ENCODE assay signal across 16 cellular contexts in genomic region chr7:65463184-65463583, GRCh38.
DNase-seq lines count a peak whose midpoint lies in the region; ATAC-seq and TF ChIP-seq lines count a peak whose summit lies in the region.
"Had no signal": no experiment of that assay in that cellular context is flagged by ENCODE, and none has a peak within 500 bp of the region (broad histone marks: within the 10 kb centered on the region; RNA-seq: fewer than 3 reads in every experiment).

No MANE protein-coding gene starts in this region.

- H3K27ac Mint-ChIP-seq in activated CD4-positive, alpha-beta memory T cell treated with anti-CD3 and anti-CD28 coated beads, Interleukin-2, amount 10 ng/mL, durations not matched to agents 7 days and 5 days = peak overlapping the region; percentile 55
- no peak overlapping the region for H3K27ac Mint-ChIP-seq in activated CD4-positive, alpha-beta memory T cell treated with anti-CD3 and anti-CD28 coated beads for 36 hours
- H3K27ac Mint-ChIP-seq in effector memory CD8-positive, alpha-beta T cell = peak overlapping the region; percentile 21 to 62

- intact Hi-C loops in activated CD4-positive, alpha-beta memory T cell treated with anti-CD3 and anti-CD28 coated beads for 36 hours (cut with micrococcal nuclease) = no loop called here

- H3K9me3 ChIP-seq in osteoblast (ENCODE audit: low read depth, low read length) = no peaks in the 10 kb centered on the region

- peak overlapping the region; percentile 51 for H2AFZ ChIP-seq in osteoblast (ENCODE audit: low read length)

- H3K9me3 Mint-ChIP-seq in activated CD4-positive, alpha-beta memory T cell treated with anti-CD3 and anti-CD28 coated beads, Interleukin-2, amount 10 ng/mL, durations not matched to agents 7 days and 5 days = peaks cover 12% of the 10 kb centered on the region
- peaks cover 8% of the 10 kb centered on the region for H3K9me3 Mint-ChIP-seq in activated CD4-positive, alpha-beta memory T cell treated with anti-CD3 and anti-CD28 coated beads for 36 hours
- peaks cover 4 to 11% of the 10 kb centered on the region in 2 donors for H3K9me3 Mint-ChIP-seq in effector memory CD8-positive, alpha-beta T cell

- POLR2A ChIA-PET in activated CD4-positive, alpha-beta memory T cell treated with anti-CD3 and anti-CD28 coated beads, Interleukin-2, amount 10 ng/mL, durations not matched to agents 7 days and 5 days (lab: Charles Lee) = no interaction called here
- POLR2A ChIA-PET in activated CD4-positive, alpha-beta memory T cell treated with anti-CD3 and anti-CD28 coated beads for 36 hours (lab: Charles Lee) = no interaction called here

- no peaks in the 10 kb centered on the region for H3K79me2 ChIP-seq in osteoblast (ENCODE audit: insufficient read depth, low read length)

- H3K4me1 Mint-ChIP-seq in activated CD4-positive, alpha-beta memory T cell treated with anti-CD3 and anti-CD28 coated beads, Interleukin-2, amount 10 ng/mL, durations not matched to agents 7 days and 5 days = peaks cover 8% of the 10 kb centered on the region
- H3K4me1 Mint-ChIP-seq in activated CD4-positive, alpha-beta memory T cell treated with anti-CD3 and anti-CD28 coated beads for 36 hours (ENCODE audit: low read depth) = peaks cover 2% of the 10 kb centered on the region
- H3K4me1 Mint-ChIP-seq in effector memory CD8-positive, alpha-beta T cell (ENCODE audit: low read depth in 2 of 2) = peaks cover 10 to 12% of the 10 kb centered on the region in 2 donors

- no peak for DNase-seq in activated CD4-positive, alpha-beta memory T cell treated with anti-CD3 and anti-CD28 coated beads, Interleukin-2, amount 10 ng/mL, durations not matched to agents 7 days and 5 days
- no peak for DNase-seq in activated CD4-positive, alpha-beta memory T cell treated with anti-CD3 and anti-CD28 coated beads for 36 hours
- DNase-seq in NCI-H226 (peak; percentile 34), osteoblast (ENCODE audit: insufficient read length, low spot score, missing footprints) (no peak), occipital lobe (lab: John Stamatoyannopoulos, UW) (no peak)
- no peak for DNase-seq in effector memory CD8-positive, alpha-beta T cell
- no peak for DNase-seq in activated naive CD4-positive, alpha-beta T cell treated with Interleukin-2 at 50 U/mL for 16 hours
- DNase-seq: H7, NCI-H1417, NCI-H187 treated with DMSO at 0.1 percent for 48 hours, NCI-H2171, NCI-H774 had no signal

- CTCF ChIA-PET in activated CD4-positive, alpha-beta memory T cell treated with anti-CD3 and anti-CD28 coated beads, Interleukin-2, amount 10 ng/mL, durations not matched to agents 7 days and 5 days (lab: Charles Lee) = no interaction called here
- CTCF ChIA-PET in activated CD4-positive, alpha-beta memory T cell treated with anti-CD3 and anti-CD28 coated beads for 36 hours (lab: Charles Lee) = no interaction called here

- H3K27me3 ChIP-seq in osteoblast (ENCODE audit: insufficient read depth, low read length) = no peaks in the 10 kb centered on the region

- H4K20me1 ChIP-seq in osteoblast (ENCODE audit: insufficient read depth, low read length) = no peaks in the 10 kb centered on the region

- TF ChIP-seq CTCF in osteoblast (IDR thresholded peaks at IDR 0.05; ENCODE audit: extremely low read depth, low read depth, low read length) = no peak

- no peaks in the 10 kb centered on the region for H3K36me3 ChIP-seq in osteoblast (ENCODE audit: insufficient read depth, low read length)

- H3K4me1 ChIP-seq in osteoblast (ENCODE audit: insufficient read depth, low read length) = no peaks in the 10 kb centered on the region

- H3K36me3 Mint-ChIP-seq in activated CD4-positive, alpha-beta memory T cell treated with anti-CD3 and anti-CD28 coated beads, Interleukin-2, amount 10 ng/mL, durations not matched to agents 7 days and 5 days (ENCODE audit: low read depth) = peaks cover 8% of the 10 kb centered on the region
- no peaks in the 10 kb centered on the region for H3K36me3 Mint-ChIP-seq in activated CD4-positive, alpha-beta memory T cell treated with anti-CD3 and anti-CD28 coated beads for 36 hours
- H3K36me3 Mint-ChIP-seq in effector memory CD8-positive, alpha-beta T cell (ENCODE audit: insufficient read depth) = no peaks in the 10 kb centered on the region

- no peak overlapping the region for H3K4me3 Mint-ChIP-seq in activated CD4-positive, alpha-beta memory T cell treated with anti-CD3 and anti-CD28 coated beads, Interleukin-2, amount 10 ng/mL, durations not matched to agents 7 days and 5 days
- no peak overlapping the region for H3K4me3 Mint-ChIP-seq in activated CD4-positive, alpha-beta memory T cell treated with anti-CD3 and anti-CD28 coated beads for 36 hours
- H3K4me3 Mint-ChIP-seq in effector memory CD8-positive, alpha-beta T cell = no peak overlapping the region

- peaks cover 2% of the 10 kb centered on the region for H3K27me3 Mint-ChIP-seq in activated CD4-positive, alpha-beta memory T cell treated with anti-CD3 and anti-CD28 coated beads, Interleukin-2, amount 10 ng/mL, durations not matched to agents 7 days and 5 days
- no peaks in the 10 kb centered on the region for H3K27me3 Mint-ChIP-seq in activated CD4-positive, alpha-beta memory T cell treated with anti-CD3 and anti-CD28 coated beads for 36 hours
- no peaks in the 10 kb centered on the region for H3K27me3 Mint-ChIP-seq in effector memory CD8-positive, alpha-beta T cell

- H3K4me3 ChIP-seq in osteoblast (ENCODE audit: insufficient read depth, low read length) = no peak overlapping the region

- H3K4me2 ChIP-seq in osteoblast (ENCODE audit: insufficient read depth, low read length) = no peak overlapping the region

- H3K27ac ChIP-seq in osteoblast (ENCODE audit: low read depth, low read length) = no peak overlapping the region
- H3K27ac ChIP-seq: 22Rv1 had no signal

- no peak for ATAC-seq in effector memory CD8-positive, alpha-beta T cell (replicated peaks)
- no peak for ATAC-seq in HG03521 (IDR thresholded peaks at IDR 0.05; ENCODE audit: unreplicated experiment)
- ATAC-seq: Panc1, Right ventricle myocardium inferior had no signal
